In the genomic region with DNA sequence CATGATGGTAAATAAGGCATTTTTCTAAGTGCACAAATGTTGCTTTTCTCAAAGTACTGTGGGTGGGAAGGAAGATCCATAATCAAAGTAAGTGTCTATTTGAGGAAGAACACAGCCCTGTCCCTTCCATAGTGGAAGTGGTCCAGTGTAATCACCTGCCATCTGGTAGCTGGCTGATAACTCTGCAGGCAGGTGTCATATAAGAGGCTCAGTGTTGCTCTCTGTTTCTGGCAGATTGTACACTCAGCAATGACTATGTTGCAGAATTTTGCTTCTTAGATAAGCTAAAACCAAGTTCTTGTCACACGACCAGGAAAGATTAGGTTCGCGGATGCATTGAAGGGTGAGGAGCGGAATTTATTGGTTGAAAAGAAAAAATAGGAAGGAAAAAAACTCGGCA, we compare ENCODE assay signal across 1 cellular context.
TF ChIP-seq lines count a peak whose summit lies in the region.

No MANE protein-coding gene starts in this region.

TF ChIP-seq in K562, 482 proteins besides CTCF, POLR2A, EP300 and RAD21 (continued from another document and continues in another):
- TF ChIP-seq, protein P1, sequence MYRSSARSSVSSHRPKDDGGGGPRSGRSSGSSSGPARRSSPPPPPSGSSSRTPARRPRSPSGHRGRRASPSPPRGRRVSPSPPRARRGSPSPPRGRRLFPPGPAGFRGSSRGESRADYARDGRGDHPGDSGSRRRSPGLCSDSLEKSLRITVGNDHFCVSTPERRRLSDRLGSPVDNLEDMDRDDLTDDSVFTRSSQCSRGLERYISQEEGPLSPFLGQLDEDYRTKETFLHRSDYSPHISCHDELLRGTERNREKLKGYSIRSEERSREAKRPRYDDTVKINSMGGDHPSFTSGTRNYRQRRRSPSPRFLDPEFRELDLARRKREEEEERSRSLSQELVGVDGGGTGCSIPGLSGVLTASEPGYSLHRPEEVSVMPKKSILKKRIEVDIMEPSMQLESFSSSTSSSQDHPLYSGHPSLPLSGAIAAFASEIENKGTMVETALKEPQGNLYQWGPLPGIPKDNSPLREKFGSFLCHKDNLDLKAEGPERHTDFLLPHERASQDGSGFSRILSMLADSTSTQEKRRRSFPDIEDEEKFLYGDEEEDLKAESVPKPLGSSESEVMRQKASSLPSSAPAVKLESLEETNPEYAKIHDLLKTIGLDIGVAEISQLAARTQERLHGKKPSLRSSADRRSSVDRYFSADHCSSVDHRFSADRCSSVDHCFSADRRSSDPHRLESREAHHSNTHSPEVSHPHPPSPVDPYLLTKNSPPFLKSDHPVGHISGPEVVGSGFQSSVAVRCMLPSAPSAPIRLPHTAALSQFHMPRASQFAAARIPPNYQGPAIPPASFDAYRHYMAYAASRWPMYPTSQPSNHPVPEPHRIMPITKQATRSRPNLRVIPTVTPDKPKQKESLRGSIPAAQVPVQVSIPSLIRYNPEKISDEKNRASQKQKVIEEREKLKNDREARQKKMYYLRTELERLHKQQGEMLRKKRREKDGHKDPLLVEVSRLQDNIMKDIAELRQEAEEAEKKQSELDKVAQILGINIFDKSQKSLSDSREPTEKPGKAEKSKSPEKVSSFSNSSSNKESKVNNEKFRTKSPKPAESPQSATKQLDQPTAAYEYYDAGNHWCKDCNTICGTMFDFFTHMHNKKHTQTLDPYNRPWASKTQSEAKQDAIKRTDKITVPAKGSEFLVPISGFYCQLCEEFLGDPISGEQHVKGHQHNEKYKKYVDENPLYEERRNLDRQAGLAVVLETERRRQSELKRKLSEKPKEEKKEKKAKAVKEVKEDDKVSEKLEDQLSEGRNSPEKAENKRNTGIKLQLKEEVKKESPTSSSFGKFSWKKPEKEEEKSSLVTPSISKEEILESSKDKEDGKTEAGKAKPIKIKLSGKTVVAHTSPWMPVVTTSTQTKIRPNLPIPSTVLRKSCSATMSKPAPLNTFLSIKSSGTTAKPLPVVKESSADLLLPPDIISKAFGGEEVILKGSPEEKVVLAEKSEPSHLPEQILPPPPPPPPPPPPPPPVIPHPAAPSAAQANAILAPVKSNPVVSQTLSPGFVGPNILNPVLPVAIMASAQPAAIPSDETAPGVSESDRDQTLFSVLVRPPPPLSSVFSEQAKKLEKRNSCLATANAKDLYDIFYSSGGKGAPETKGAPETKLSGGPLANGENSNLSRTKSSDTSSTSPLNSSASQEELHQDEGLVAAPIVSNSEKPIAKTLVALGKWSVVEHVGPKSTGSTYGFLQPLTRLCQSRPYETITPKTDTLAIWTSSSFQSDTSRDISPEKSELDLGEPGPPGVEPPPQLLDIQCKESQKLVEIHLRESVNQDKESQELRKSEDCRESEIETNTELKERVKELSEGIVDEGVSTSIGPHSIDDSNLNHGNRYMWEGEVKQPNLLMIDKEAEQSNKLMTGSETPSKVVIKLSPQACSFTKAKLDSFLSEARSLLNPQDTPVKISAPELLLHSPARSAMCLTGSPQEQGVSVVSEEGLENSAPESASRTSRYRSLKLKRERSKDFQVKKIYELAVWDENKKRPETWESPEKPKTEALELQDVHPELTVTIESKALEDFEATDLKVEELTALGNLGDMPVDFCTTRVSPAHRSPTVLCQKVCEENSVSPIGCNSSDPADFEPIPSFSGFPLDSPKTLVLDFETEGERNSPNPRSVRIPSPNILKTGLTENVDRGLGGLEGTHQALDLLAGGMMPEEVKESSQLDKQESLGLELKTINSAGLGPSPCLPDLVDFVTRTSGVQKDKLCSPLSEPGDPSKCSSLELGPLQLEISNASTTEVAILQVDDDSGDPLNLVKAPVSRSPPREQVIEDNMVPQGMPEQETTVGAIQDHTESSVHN (IDR thresholded peaks at IDR 0.05; ENCODE audit: borderline replicate concordance in 1 of 2, low read depth in 1 of 2): no peak
- TF ChIP-seq CREM (IDR thresholded peaks at IDR 0.05; ENCODE audit: low read depth) (peak; percentile 72), HSF4 (CRISPR knock-in tag; IDR thresholded peaks at IDR 0.05; ENCODE audit: borderline replicate concordance) (no peak), ZBTB1 (CRISPR knock-in tag; IDR thresholded peaks at IDR 0.05; ENCODE audit: borderline replicate concordance, low read depth) (no peak), RNF2 (IDR thresholded peaks at IDR 0.05) (peak; percentile 31; the same call in 1 of the 2 replicates), FOXP1 (CRISPR knock-in tag; IDR thresholded peaks at IDR 0.05) (no peak), TCFL5 (CRISPR knock-in tag; conservative IDR thresholded peaks at IDR 0.05) (no peak), MECOM (CRISPR knock-in tag; IDR thresholded peaks at IDR 0.05) (0 out of 2 replicates have a peak, but pooled peaks have one; percentile 20), KDM5B (IDR thresholded peaks at IDR 0.05; ENCODE audit: insufficient replicate concordance, low read depth, low read length) (no peak), HCFC1 (IDR thresholded peaks at IDR 0.05; ENCODE audit: low read depth, low read length) (no peak), FOXA1 (IDR thresholded peaks at IDR 0.05; ENCODE audit: borderline replicate concordance) (no peak), NCOR1 (IDR thresholded peaks at IDR 0.05) (peak; percentile 95), ZNF224 (CRISPR knock-in tag; IDR thresholded peaks at IDR 0.05) (no peak)
- TF ChIP-seq, protein P2, sequence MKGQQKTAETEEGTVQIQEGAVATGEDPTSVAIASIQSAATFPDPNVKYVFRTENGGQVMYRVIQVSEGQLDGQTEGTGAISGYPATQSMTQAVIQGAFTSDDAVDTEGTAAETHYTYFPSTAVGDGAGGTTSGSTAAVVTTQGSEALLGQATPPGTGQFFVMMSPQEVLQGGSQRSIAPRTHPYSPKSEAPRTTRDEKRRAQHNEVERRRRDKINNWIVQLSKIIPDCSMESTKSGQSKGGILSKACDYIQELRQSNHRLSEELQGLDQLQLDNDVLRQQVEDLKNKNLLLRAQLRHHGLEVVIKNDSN (CRISPR knock-in tag; IDR thresholded peaks at IDR 0.05): no peak
- TF ChIP-seq, protein P3, sequence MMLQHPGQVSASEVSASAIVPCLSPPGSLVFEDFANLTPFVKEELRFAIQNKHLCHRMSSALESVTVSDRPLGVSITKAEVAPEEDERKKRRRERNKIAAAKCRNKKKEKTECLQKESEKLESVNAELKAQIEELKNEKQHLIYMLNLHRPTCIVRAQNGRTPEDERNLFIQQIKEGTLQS (IDR thresholded peaks at IDR 0.05): peak; percentile 34; the same call in 1 of the 2 replicates
- TF ChIP-seq, protein P3 (CRISPR knock-in tag; conservative IDR thresholded peaks at IDR 0.05): no peak
- TF ChIP-seq, protein P4, sequence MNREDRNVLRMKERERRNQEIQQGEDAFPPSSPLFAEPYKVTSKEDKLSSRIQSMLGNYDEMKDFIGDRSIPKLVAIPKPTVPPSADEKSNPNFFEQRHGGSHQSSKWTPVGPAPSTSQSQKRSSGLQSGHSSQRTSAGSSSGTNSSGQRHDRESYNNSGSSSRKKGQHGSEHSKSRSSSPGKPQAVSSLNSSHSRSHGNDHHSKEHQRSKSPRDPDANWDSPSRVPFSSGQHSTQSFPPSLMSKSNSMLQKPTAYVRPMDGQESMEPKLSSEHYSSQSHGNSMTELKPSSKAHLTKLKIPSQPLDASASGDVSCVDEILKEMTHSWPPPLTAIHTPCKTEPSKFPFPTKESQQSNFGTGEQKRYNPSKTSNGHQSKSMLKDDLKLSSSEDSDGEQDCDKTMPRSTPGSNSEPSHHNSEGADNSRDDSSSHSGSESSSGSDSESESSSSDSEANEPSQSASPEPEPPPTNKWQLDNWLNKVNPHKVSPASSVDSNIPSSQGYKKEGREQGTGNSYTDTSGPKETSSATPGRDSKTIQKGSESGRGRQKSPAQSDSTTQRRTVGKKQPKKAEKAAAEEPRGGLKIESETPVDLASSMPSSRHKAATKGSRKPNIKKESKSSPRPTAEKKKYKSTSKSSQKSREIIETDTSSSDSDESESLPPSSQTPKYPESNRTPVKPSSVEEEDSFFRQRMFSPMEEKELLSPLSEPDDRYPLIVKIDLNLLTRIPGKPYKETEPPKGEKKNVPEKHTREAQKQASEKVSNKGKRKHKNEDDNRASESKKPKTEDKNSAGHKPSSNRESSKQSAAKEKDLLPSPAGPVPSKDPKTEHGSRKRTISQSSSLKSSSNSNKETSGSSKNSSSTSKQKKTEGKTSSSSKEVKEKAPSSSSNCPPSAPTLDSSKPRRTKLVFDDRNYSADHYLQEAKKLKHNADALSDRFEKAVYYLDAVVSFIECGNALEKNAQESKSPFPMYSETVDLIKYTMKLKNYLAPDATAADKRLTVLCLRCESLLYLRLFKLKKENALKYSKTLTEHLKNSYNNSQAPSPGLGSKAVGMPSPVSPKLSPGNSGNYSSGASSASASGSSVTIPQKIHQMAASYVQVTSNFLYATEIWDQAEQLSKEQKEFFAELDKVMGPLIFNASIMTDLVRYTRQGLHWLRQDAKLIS (CRISPR knock-in tag; IDR thresholded peaks at IDR 0.05): no peak
- TF ChIP-seq, protein P5, sequence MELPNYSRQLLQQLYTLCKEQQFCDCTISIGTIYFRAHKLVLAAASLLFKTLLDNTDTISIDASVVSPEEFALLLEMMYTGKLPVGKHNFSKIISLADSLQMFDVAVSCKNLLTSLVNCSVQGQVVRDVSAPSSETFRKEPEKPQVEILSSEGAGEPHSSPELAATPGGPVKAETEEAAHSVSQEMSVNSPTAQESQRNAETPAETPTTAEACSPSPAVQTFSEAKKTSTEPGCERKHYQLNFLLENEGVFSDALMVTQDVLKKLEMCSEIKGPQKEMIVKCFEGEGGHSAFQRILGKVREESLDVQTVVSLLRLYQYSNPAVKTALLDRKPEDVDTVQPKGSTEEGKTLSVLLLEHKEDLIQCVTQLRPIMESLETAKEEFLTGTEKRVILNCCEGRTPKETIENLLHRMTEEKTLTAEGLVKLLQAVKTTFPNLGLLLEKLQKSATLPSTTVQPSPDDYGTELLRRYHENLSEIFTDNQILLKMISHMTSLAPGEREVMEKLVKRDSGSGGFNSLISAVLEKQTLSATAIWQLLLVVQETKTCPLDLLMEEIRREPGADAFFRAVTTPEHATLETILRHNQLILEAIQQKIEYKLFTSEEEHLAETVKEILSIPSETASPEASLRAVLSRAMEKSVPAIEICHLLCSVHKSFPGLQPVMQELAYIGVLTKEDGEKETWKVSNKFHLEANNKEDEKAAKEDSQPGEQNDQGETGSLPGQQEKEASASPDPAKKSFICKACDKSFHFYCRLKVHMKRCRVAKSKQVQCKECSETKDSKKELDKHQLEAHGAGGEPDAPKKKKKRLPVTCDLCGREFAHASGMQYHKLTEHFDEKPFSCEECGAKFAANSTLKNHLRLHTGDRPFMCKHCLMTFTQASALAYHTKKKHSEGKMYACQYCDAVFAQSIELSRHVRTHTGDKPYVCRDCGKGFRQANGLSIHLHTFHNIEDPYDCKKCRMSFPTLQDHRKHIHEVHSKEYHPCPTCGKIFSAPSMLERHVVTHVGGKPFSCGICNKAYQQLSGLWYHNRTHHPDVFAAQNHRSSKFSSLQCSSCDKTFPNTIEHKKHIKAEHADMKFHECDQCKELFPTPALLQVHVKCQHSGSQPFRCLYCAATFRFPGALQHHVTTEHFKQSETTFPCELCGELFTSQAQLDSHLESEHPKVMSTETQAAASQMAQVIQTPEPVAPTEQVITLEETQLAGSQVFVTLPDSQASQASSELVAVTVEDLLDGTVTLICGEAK (IDR thresholded peaks at IDR 0.05): no peak
- TF ChIP-seq, protein P5 (CRISPR knock-in tag; IDR thresholded peaks at IDR 0.05): no peak
- TF ChIP-seq, protein P6, sequence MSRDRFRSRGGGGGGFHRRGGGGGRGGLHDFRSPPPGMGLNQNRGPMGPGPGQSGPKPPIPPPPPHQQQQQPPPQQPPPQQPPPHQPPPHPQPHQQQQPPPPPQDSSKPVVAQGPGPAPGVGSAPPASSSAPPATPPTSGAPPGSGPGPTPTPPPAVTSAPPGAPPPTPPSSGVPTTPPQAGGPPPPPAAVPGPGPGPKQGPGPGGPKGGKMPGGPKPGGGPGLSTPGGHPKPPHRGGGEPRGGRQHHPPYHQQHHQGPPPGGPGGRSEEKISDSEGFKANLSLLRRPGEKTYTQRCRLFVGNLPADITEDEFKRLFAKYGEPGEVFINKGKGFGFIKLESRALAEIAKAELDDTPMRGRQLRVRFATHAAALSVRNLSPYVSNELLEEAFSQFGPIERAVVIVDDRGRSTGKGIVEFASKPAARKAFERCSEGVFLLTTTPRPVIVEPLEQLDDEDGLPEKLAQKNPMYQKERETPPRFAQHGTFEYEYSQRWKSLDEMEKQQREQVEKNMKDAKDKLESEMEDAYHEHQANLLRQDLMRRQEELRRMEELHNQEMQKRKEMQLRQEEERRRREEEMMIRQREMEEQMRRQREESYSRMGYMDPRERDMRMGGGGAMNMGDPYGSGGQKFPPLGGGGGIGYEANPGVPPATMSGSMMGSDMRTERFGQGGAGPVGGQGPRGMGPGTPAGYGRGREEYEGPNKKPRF (IDR thresholded peaks at IDR 0.05; ENCODE audit: low read depth, low read length): no peak
